8 cellular contexts compared by ENCODE assay signal in genomic region chr17:1108560-1108809, GRCh38.
DNase-seq lines count a peak whose midpoint lies in the region; ATAC-seq and TF ChIP-seq lines count a peak whose summit lies in the region.

No MANE protein-coding gene starts in this region.

- CTCF ChIA-PET in SK-N-SH (lab: Yijun Ruan, JAX): interaction anchor here (0.9 to 1.6 kb wide), 6 partner anchors 14 to 79 kb away, joined by 3 to 7 read pairs (median 3); no protein-coding TSS in a partner anchor

- peaks cover 61% of the 10 kb centered on the region for H3K79me2 ChIP-seq in SK-N-SH (ENCODE audit: insufficient read depth)
- H3K79me2 ChIP-seq in parathyroid adenoma: peaks cover 7% of the 10 kb centered on the region

- H4K20me1 ChIP-seq in SK-N-SH (ENCODE audit: insufficient read depth): no peaks in the 10 kb centered on the region

- TF ChIP-seq RAD21 in SK-N-SH (IDR thresholded peaks at IDR 0.05; ENCODE audit: low read length): no peak

- H3K9ac ChIP-seq in SK-N-SH (peak overlapping the region; percentile 74), parathyroid adenoma (no peak overlapping the region)

- WGBS in SK-N-SH (ENCODE audit: low lambda C conversion rate): no CpG with 5 or more reads among the region's 19 CpGs

- H3K27ac ChIP-seq in SK-N-SH (ENCODE audit: low read depth in 2 of 2, low read length in 1 of 2): peak overlapping the region; percentile 53 to 82; a peak in 3 of 4 replicates
- H3K27ac ChIP-seq in parathyroid adenoma: peak overlapping the region; percentile 80

- H3K9me3 ChIP-seq in SK-N-SH (no peaks in the 10 kb centered on the region), parathyroid adenoma (ENCODE audit: control insufficient read depth, low read length) (no peaks in the 10 kb centered on the region)

- POLR2A ChIA-PET in SK-N-SH (lab: Yijun Ruan, JAX): no interaction called here

- DNase-seq in NCI-H748 (lab: John Stamatoyannopoulos, UW; ENCODE audit: unreplicated experiment) (peak; percentile 74), NCI-H748 treated with DMSO at 0.1 percent for 48 hours (lab: John Stamatoyannopoulos, UW) (no peak), SK-N-SH (no peak), fibroblast of pulmonary artery (ENCODE audit: low read depth) (no peak), NAMALWA (ENCODE audit: low spot score) (no peak)
- no peak for DNase-seq in stimulated activated naive CD4-positive, alpha-beta T cell treated with Interleukin-2 at 50 U/mL for 16 hours (lab: John Stamatoyannopoulos, UW)

- TF ChIP-seq EP300 in SK-N-SH (IDR thresholded peaks at IDR 0.05; ENCODE audit: borderline replicate concordance in 1 of 2, low read depth in 1 of 2, low read length in 1 of 2): no peak

- H3K4me2 ChIP-seq in SK-N-SH (peak overlapping the region; percentile 95), parathyroid adenoma (ENCODE audit: low read length) (peak overlapping the region; percentile 91)

- TF ChIP-seq CTCF in SK-N-SH (IDR thresholded peaks at IDR 0.05) (no peak; the same call in 1 of the 2 replicates), fibroblast of pulmonary artery (IDR thresholded peaks at IDR 0.05; ENCODE audit: low read length, missing control alignments) (no peak), parathyroid adenoma (IDR thresholded peaks at IDR 0.05) (no peak)

- H3K4me3 ChIP-seq in SK-N-SH (ENCODE audit: low read depth in 2 of 2, low read length in 1 of 2) (peak overlapping the region; percentile 64 to 74), fibroblast of pulmonary artery (replicated peaks; ENCODE audit: low read depth, low read length) (peak overlapping the region; percentile 70), parathyroid adenoma (ENCODE audit: low read depth, low read length) (peak overlapping the region; percentile 66)

- H3K36me3 ChIP-seq in SK-N-SH (replicated peaks in 1 of 2; ENCODE audit: control insufficient read depth in 1 of 2, insufficient read depth in 2 of 2, low read length in 1 of 2) (no peaks in the 10 kb centered on the region), parathyroid adenoma (ENCODE audit: control insufficient read depth, insufficient read depth, low read length) (no peaks in the 10 kb centered on the region)

- H3K27me3 ChIP-seq in SK-N-SH (ENCODE audit: insufficient read depth) (no peaks in the 10 kb centered on the region), parathyroid adenoma (ENCODE audit: control insufficient read depth, insufficient read depth, low read length) (no peaks in the 10 kb centered on the region)

- no peaks in the 10 kb centered on the region for H3K9me2 ChIP-seq in SK-N-SH

- H3F3A ChIP-seq in SK-N-SH (replicated peaks; ENCODE audit: insufficient read depth): peaks cover 23% of the 10 kb centered on the region

- H3K4me1 ChIP-seq in SK-N-SH (ENCODE audit: control insufficient read depth in 1 of 2, insufficient read depth in 2 of 2, low read depth in 1 of 2, low read length in 1 of 2): peaks cover 33 to 51% of the 10 kb centered on the region in 2 experiments; a peak in 3 of 4 replicates
- peaks cover 12% of the 10 kb centered on the region for H3K4me1 ChIP-seq in parathyroid adenoma

- H2AFZ ChIP-seq in SK-N-SH (ENCODE audit: low read depth) (no peak overlapping the region), parathyroid adenoma (peak overlapping the region; percentile 99)

- no peak for ATAC-seq in HG03135 (IDR thresholded peaks at IDR 0.05; ENCODE audit: unreplicated experiment)

TF ChIP-seq in SK-N-SH, 30 proteins besides CTCF, POLR2A, EP300 and RAD21:
- TF ChIP-seq SIN3A (IDR thresholded peaks at IDR 0.05; ENCODE audit: borderline replicate concordance, low read depth, low read length): peak; percentile 38; the same call in 1 of the 2 replicates
- TF ChIP-seq, protein P1, sequence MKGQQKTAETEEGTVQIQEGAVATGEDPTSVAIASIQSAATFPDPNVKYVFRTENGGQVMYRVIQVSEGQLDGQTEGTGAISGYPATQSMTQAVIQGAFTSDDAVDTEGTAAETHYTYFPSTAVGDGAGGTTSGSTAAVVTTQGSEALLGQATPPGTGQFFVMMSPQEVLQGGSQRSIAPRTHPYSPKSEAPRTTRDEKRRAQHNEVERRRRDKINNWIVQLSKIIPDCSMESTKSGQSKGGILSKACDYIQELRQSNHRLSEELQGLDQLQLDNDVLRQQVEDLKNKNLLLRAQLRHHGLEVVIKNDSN (IDR thresholded peaks at IDR 0.05; ENCODE audit: borderline replicate concordance, low read depth): no peak
- no peak for TF ChIP-seq ELF1 (IDR thresholded peaks at IDR 0.05)
